ENCODE assay signal across 2 cellular contexts in genomic region chr2:210324458-210324857, GRCh38.
TF ChIP-seq lines count a peak whose summit lies in the region.

No MANE protein-coding gene starts in this region.

TF ChIP-seq in GM23338, 12 proteins besides CTCF, POLR2A, EP300 and RAD21:
- TF ChIP-seq ZNF331 (CRISPR knock-in tag; IDR thresholded peaks at IDR 0.05; ENCODE audit: low read depth): no peak
- TF ChIP-seq STAT1 (IDR thresholded peaks at IDR 0.05; ENCODE audit: unreplicated experiment): no peak
- no peak for TF ChIP-seq CREB1 (CRISPR knock-in tag; IDR thresholded peaks at IDR 0.05; ENCODE audit: low read depth)
- no peak for TF ChIP-seq ZNF114 (CRISPR knock-in tag; IDR thresholded peaks at IDR 0.05)
- no peak for TF ChIP-seq EZH2 (IDR thresholded peaks at IDR 0.05; ENCODE audit: low read depth, unreplicated experiment)
- TF ChIP-seq ZNF462 (CRISPR knock-in tag; IDR thresholded peaks at IDR 0.05): no peak
- no peak for TF ChIP-seq REST (IDR thresholded peaks at IDR 0.05; ENCODE audit: unreplicated experiment)
- no peak for TF ChIP-seq POLR2AphosphoS5 (IDR thresholded peaks at IDR 0.05; ENCODE audit: low read depth)
- TF ChIP-seq EZH2phosphoT487 (IDR thresholded peaks at IDR 0.05; ENCODE audit: unreplicated experiment): no peak
- TF ChIP-seq NANOG (IDR thresholded peaks at IDR 0.05; ENCODE audit: borderline replicate concordance): no peak
TF ChIP-seq in GM23338: peak in this region for 0.

TF ChIP-seq in WTC11, 78 proteins besides CTCF, POLR2A, EP300 and RAD21:
- no peak for TF ChIP-seq TEAD4 (CRISPR knock-in tag; IDR thresholded peaks at IDR 0.05)
